Comparison of ENCODE assay signal across 1 cellular context in the genomic region with DNA sequence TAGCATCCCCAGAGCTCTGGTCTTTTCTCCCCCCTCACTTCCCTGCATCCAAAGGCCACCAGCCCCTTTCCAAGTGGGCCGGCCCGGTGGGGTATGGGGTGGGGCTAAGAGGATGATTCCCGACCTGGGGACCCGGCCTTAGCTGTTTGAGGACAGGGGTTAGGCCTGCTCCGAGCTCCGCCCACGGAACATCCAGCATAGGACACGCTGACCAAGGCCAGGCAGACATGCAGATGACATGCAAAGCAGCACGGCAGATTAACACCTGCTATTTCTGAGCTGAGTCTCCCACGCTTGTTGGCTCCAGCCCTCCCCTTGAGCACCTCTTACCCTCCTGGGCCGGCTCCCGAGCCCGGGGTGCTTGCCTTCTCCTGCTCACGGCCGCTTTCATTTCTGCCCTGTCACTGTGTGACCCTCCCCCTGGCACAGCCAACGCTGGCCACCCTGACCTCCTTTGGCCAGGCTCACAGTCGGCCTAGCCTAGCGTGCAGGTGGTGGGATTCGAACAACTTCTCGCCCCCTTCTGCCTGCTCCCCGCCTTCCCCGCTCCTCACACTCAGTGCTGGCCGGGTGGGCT.
TF ChIP-seq lines count a peak whose summit lies in the region.

No MANE protein-coding gene starts in this region.

TF ChIP-seq in IMR-90, 13 proteins besides CTCF, POLR2A, EP300 and RAD21:
- TF ChIP-seq BHLHE40 (IDR thresholded peaks at IDR 0.05; ENCODE audit: low read depth, low read length) (no peak), RCOR1 (IDR thresholded peaks at IDR 0.05; ENCODE audit: insufficient replicate concordance, low read length) (no peak), MXI1 (IDR thresholded peaks at IDR 0.05; ENCODE audit: borderline replicate concordance, low read depth, low read length) (no peak), CHD1 (IDR thresholded peaks at IDR 0.05; ENCODE audit: low read depth, low read length) (no peak), MAFK (IDR thresholded peaks at IDR 0.05; ENCODE audit: low read depth, low read length) (no peak), MAZ (IDR thresholded peaks at IDR 0.05; ENCODE audit: borderline replicate concordance, low read depth, low read length) (no peak)
- TF ChIP-seq, protein P1, sequence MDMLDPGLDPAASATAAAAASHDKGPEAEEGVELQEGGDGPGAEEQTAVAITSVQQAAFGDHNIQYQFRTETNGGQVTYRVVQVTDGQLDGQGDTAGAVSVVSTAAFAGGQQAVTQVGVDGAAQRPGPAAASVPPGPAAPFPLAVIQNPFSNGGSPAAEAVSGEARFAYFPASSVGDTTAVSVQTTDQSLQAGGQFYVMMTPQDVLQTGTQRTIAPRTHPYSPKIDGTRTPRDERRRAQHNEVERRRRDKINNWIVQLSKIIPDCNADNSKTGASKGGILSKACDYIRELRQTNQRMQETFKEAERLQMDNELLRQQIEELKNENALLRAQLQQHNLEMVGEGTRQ (IDR thresholded peaks at IDR 0.05; ENCODE audit: low read depth, low read length), result no peak
